11 cellular contexts compared by ENCODE assay signal in the genomic region with DNA sequence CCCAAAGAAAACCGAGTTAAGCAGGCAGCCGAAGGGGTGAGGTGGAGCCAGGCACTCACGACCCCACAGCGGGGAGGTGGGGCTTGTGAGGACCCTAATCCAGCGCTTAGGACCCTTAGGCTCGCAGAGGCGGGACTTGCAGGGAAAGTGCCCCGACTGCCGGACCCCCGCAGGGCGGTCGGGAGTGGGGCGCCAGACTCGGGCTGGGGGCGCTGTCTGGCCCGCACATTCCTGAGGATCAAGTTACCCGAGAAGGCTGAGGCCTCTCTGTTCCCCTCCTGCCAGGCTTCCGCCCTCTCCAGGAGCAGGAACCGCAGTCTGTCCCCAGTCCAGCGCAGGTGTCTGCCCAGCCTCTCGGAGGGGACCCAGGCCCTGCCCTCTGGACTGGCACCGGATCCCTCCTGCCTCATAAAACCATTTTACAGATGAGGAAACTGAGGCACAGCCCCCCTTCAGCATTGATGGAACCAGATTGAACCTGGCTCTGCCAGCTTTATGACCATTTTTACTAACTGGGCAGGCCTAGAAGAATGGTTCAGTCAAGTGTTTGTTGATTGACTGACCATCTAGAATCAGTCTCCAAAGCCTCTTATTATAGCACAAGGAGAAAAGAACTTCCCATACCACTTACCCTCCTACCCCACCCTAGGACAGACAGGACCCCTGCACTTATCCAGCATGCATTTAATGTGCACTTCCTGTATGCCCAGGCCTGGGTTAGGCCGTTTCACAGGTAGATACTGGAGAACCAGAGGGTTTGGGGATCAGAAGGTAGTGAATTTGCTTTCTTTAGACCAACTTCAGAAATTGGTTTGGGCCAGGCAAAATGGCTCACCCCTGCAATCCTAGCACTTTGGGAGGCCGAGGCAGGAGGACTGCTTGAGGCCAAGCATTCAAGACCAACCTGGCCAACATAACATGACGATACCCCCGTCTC. TPM values are rescaled to one million over a fixed set of nuclear protein-coding genes. Genes with fewer than 3 reads are reported as not detected.
DNase-seq lines count a peak whose midpoint lies in the region; ATAC-seq and TF ChIP-seq lines count a peak whose summit lies in the region.
"Had no signal": no experiment of that assay in that cellular context is flagged by ENCODE, and none has a peak within 500 bp of the region (broad histone marks: within the 10 kb centered on the region; RNA-seq: fewer than 3 reads in every experiment).

No MANE protein-coding gene starts in this region.

- H3K36me3 Mint-ChIP-seq in WTC11 (no peaks in the 10 kb centered on the region), progenitor cell of endocrine pancreas (ENCODE audit: insufficient read depth) (no peaks in the 10 kb centered on the region)

- TF ChIP-seq CTCF in WTC11 (IDR thresholded peaks at IDR 0.05): no peak
- TF ChIP-seq CTCF in hepatocyte (IDR thresholded peaks at IDR 0.05; ENCODE audit: poor library complexity): no peak
- TF ChIP-seq CTCF in progenitor cell of endocrine pancreas (IDR thresholded peaks at IDR 0.05; ENCODE audit: unreplicated experiment): peak; percentile 25

- H3K4me1 Mint-ChIP-seq in WTC11 (peaks cover 50% of the 10 kb centered on the region), progenitor cell of endocrine pancreas (ENCODE audit: low read depth) (peaks cover 13% of the 10 kb centered on the region)

- peak overlapping the region; percentile 61 for H3K4me3 Mint-ChIP-seq in WTC11
- H3K4me3 Mint-ChIP-seq in progenitor cell of endocrine pancreas (ENCODE audit: low read depth): peak overlapping the region; percentile 16

- H3K9me3 Mint-ChIP-seq in WTC11 (no peaks in the 10 kb centered on the region), progenitor cell of endocrine pancreas (ENCODE audit: low read depth) (no peaks in the 10 kb centered on the region)

- peak overlapping the region; percentile 58 for H2AFZ ChIP-seq in hepatocyte

- DNase-seq in Daoy (ENCODE audit: low read depth) (peak; percentile 43), WTC11 (ENCODE audit: low spot score) (peak; percentile 84), hepatocyte (ENCODE audit: low spot score) (peak; percentile 58), progenitor cell of endocrine pancreas (ENCODE audit: low spot score, unreplicated experiment) (no peak), COR-L47 (lab: John Stamatoyannopoulos, UW) (no peak), DMS153 (lab: John Stamatoyannopoulos, UW) (no peak), NCI-H748 (lab: John Stamatoyannopoulos, UW; ENCODE audit: unreplicated experiment) (no peak), SK-N-DZ (ENCODE audit: low spot score) (no peak)
- DNase-seq: NCI-H774, nucleus accumbens had no signal

- peak overlapping the region; percentile 74 for H3K4me2 ChIP-seq in hepatocyte

- peak overlapping the region; percentile 94 for H3K27ac Mint-ChIP-seq in WTC11
- peak overlapping the region; percentile 73 for H3K27ac Mint-ChIP-seq in progenitor cell of endocrine pancreas

- no peaks in the 10 kb centered on the region for H3K9me3 ChIP-seq in hepatocyte (ENCODE audit: low read depth)
- H3K9me3 ChIP-seq: heart left ventricle had no signal

- no peaks in the 10 kb centered on the region for H3K36me3 ChIP-seq in hepatocyte (replicated peaks; ENCODE audit: insufficient read depth, low read depth)
- H3K36me3 ChIP-seq: heart left ventricle had no signal

- H3K9me2 ChIP-seq in hepatocyte (replicated peaks; ENCODE audit: insufficient read depth): no peaks in the 10 kb centered on the region

- peak overlapping the region; percentile 93 for H3K27ac ChIP-seq in hepatocyte

- H3K27me3 ChIP-seq in hepatocyte: no peaks in the 10 kb centered on the region
- H3K27me3 ChIP-seq: heart left ventricle had no signal

- CTCF ChIA-PET in WTC11 (lab: Charles Lee): interaction anchor here (1.0 to 1.9 kb wide), 3 partner anchors 8 to 98 kb away, joined by 3 to 5 read pairs (median 4); a partner anchor contains a TSS

- no peaks in the 10 kb centered on the region for H4K20me1 ChIP-seq in hepatocyte (ENCODE audit: insufficient read depth, poor library complexity, severe bottlenecking)

- POLR2A ChIA-PET in WTC11 (lab: Charles Lee): interaction anchor here (0.6 to 1.0 kb wide), 3 partner anchors 9 to 58 kb away, joined by 4 to 6 read pairs (median 5); no protein-coding TSS in a partner anchor

- peaks cover 9% of the 10 kb centered on the region for H3K27me3 Mint-ChIP-seq in WTC11 (ENCODE audit: low read depth)
- H3K27me3 Mint-ChIP-seq in progenitor cell of endocrine pancreas: no peaks in the 10 kb centered on the region

- H3K79me2 ChIP-seq in hepatocyte: peaks cover 6% of the 10 kb centered on the region

- WGBS in hepatocyte (ENCODE audit: low lambda C conversion rate, missing lambda C conversion rate): 22% methylated on average over 26 of the region's 26 CpGs

- ATAC-seq in WTC11: peak; percentile 66
- ATAC-seq: heart left ventricle had no signal

- H3K4me3 ChIP-seq in hepatocyte: no peak overlapping the region
- H3K4me3 ChIP-seq: heart left ventricle had no signal

- peaks cover 45% of the 10 kb centered on the region for H3K4me1 ChIP-seq in hepatocyte (ENCODE audit: insufficient read depth)

TF ChIP-seq in WTC11, 78 proteins besides CTCF, POLR2A, EP300 and RAD21 (continues in another document):
- TF ChIP-seq FOXJ3 (CRISPR knock-in tag; IDR thresholded peaks at IDR 0.05; ENCODE audit: borderline replicate concordance) (no peak), ZNF219 (CRISPR knock-in tag; IDR thresholded peaks at IDR 0.05; ENCODE audit: borderline replicate concordance) (no peak), ZNF416 (CRISPR knock-in tag; IDR thresholded peaks at IDR 0.05) (peak; percentile 94), ZNF121 (CRISPR knock-in tag; IDR thresholded peaks at IDR 0.05) (no peak)
- TF ChIP-seq, protein P1, sequence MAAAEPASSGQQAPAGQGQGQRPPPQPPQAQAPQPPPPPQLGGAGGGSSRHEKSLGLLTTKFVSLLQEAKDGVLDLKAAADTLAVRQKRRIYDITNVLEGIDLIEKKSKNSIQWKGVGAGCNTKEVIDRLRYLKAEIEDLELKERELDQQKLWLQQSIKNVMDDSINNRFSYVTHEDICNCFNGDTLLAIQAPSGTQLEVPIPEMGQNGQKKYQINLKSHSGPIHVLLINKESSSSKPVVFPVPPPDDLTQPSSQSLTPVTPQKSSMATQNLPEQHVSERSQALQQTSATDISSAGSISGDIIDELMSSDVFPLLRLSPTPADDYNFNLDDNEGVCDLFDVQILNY (CRISPR knock-in tag; IDR thresholded peaks at IDR 0.05): 0 out of 2 replicates have a peak, but pooled peaks have one; percentile 15
- TF ChIP-seq, protein P2, sequence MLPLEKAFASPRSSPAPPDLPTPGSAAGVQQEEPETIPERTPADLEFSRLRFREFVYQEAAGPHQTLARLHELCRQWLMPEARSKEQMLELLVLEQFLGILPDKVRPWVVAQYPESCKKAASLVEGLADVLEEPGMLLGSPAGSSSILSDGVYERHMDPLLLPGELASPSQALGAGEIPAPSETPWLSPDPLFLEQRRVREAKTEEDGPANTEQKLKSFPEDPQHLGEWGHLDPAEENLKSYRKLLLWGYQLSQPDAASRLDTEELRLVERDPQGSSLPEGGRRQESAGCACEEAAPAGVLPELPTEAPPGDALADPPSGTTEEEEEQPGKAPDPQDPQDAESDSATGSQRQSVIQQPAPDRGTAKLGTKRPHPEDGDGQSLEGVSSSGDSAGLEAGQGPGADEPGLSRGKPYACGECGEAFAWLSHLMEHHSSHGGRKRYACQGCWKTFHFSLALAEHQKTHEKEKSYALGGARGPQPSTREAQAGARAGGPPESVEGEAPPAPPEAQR (CRISPR knock-in tag; IDR thresholded peaks at IDR 0.05): no peak
- TF ChIP-seq, protein P3, sequence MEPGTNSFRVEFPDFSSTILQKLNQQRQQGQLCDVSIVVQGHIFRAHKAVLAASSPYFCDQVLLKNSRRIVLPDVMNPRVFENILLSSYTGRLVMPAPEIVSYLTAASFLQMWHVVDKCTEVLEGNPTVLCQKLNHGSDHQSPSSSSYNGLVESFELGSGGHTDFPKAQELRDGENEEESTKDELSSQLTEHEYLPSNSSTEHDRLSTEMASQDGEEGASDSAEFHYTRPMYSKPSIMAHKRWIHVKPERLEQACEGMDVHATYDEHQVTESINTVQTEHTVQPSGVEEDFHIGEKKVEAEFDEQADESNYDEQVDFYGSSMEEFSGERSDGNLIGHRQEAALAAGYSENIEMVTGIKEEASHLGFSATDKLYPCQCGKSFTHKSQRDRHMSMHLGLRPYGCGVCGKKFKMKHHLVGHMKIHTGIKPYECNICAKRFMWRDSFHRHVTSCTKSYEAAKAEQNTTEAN (CRISPR knock-in tag; IDR thresholded peaks at IDR 0.05): peak; percentile 72; the same call in 1 of the 2 replicates

RNA-seq across cellular contexts. Expression of a gene that starts 6.7 kb away (rescaled TPM):
- 75.0 and 75.6 TPM in 2 replicates for total RNA-seq in Daoy (2014; rRNA removed; shearing (Covaris generic))
- total RNA-seq in WTC11 (2021) (121 to 137 TPM (median 133 TPM) in 3 replicates), hepatocyte (307 and 379 TPM in 2 replicates), progenitor cell of endocrine pancreas (158 and 168 TPM in 2 replicates)
- 698 and 768 TPM in 2 replicates for polyA plus RNA-seq in hepatocyte
- 80.4 and 92.1 TPM in 2 replicates for polyA plus RNA-seq in SK-N-DZ (2014; cell fraction: cytosol; rRNA removed)
- 28.1 and 57.8 TPM in 2 replicates for polyA plus RNA-seq in SK-N-DZ (2014; cell fraction: nucleus; rRNA removed)

RNA-seq across cellular contexts. Expression of a gene that starts 13.9 kb away (rescaled TPM):
- 0.74 and 12.6 TPM in 2 replicates for total RNA-seq in Daoy (2014; rRNA removed; shearing (Covaris generic))
- total RNA-seq in WTC11 (2021) (0.46 to 1.0 TPM (median 0.61 TPM) in 3 replicates), hepatocyte (3.7 and 3.9 TPM in 2 replicates), progenitor cell of endocrine pancreas (10.5 and 10.9 TPM in 2 replicates)
- polyA plus RNA-seq in hepatocyte: 1.5 and 2.3 TPM in 2 replicates
- 0.29 TPM in 1 of 2 replicates, not detected in the other for polyA plus RNA-seq in SK-N-DZ (2014; cell fraction: cytosol; rRNA removed)
- 0.04 and 1.1 TPM in 2 replicates for polyA plus RNA-seq in SK-N-DZ (2014; cell fraction: nucleus; rRNA removed)

RNA-seq across cellular contexts. Expression of a gene that starts 34.8 kb away (rescaled TPM):
- total RNA-seq in Daoy (2014; rRNA removed; shearing (Covaris generic)): 318 and 351 TPM in 2 replicates
- total RNA-seq in WTC11 (2021): 373 to 434 TPM (median 409 TPM) in 3 replicates
- 185 and 202 TPM in 2 replicates for total RNA-seq in hepatocyte
- polyA plus RNA-seq in hepatocyte: 218 and 226 TPM in 2 replicates
- 150 and 154 TPM in 2 replicates for total RNA-seq in progenitor cell of endocrine pancreas
- 531 and 764 TPM in 2 replicates for polyA plus RNA-seq in SK-N-DZ (2014; cell fraction: cytosol; rRNA removed)
- polyA plus RNA-seq in SK-N-DZ (2014; cell fraction: nucleus; rRNA removed): 542 and 583 TPM in 2 replicates

RNA-seq across cellular contexts. Expression of a gene that starts 52.3 kb away (rescaled TPM):
- 4.6 and 16.4 TPM in 2 replicates for total RNA-seq in Daoy (2014; rRNA removed; shearing (Covaris generic))
- total RNA-seq in WTC11 (2021) (39.2 to 68.1 TPM (median 40.8 TPM) in 3 replicates), hepatocyte (35.0 and 36.1 TPM in 2 replicates), progenitor cell of endocrine pancreas (43.5 and 51.3 TPM in 2 replicates)
- polyA plus RNA-seq in hepatocyte: 24.8 and 26.8 TPM in 2 replicates
- 0.05 and 0.13 TPM in 2 replicates for polyA plus RNA-seq in SK-N-DZ (2014; cell fraction: cytosol; rRNA removed)
- polyA plus RNA-seq in SK-N-DZ (2014; cell fraction: nucleus; rRNA removed): not detected in 2 replicates

Comparison
In these comparisons a context has a peak if more than half of its experiments do, and no peak if none do; other contexts are left out.
1. DNase-seq: peak in Daoy (single experiment), WTC11 (single experiment) and hepatocyte (single experiment); none in progenitor cell of endocrine pancreas (single experiment), COR-L47 (single experiment), DMS153 (single experiment), NCI-H748 (single experiment) and SK-N-DZ (single experiment).